In genomic region chr2:223725494-223725893, GRCh38 we compare ENCODE assay signal across 8 cellular contexts.
DNase-seq lines count a peak whose midpoint lies in the region; ATAC-seq and TF ChIP-seq lines count a peak whose summit lies in the region.

No MANE protein-coding gene starts in this region.

- H3K27ac Mint-ChIP-seq in HFFc6, result peak overlapping the region; percentile 95
- no peak overlapping the region for H3K27ac Mint-ChIP-seq in activated CD8-positive, alpha-beta memory T cell treated with anti-CD3 and anti-CD28 coated beads, Interleukin-2, amount 10 ng/mL, durations not matched to agents 7 days and 5 days

- H3K27me3 Mint-ChIP-seq in HFFc6 (ENCODE audit: insufficient read depth), result peaks cover 2% of the 10 kb centered on the region; the same call in 1 of the 2 replicates
- H3K27me3 Mint-ChIP-seq in activated CD8-positive, alpha-beta memory T cell treated with anti-CD3 and anti-CD28 coated beads, Interleukin-2, amount 10 ng/mL, durations not matched to agents 7 days and 5 days, result no peaks in the 10 kb centered on the region

- no peaks in the 10 kb centered on the region for H3K27me3 ChIP-seq in osteoblast (ENCODE audit: insufficient read depth, low read length)

- H3K4me3 Mint-ChIP-seq in HFFc6, result peak overlapping the region; percentile 71
- H3K4me3 Mint-ChIP-seq in activated CD8-positive, alpha-beta memory T cell treated with anti-CD3 and anti-CD28 coated beads, Interleukin-2, amount 10 ng/mL, durations not matched to agents 7 days and 5 days, result no peak overlapping the region

- H2AFZ ChIP-seq in osteoblast (ENCODE audit: low read length), result peak overlapping the region; percentile 56

- no peaks in the 10 kb centered on the region for H3K9me3 ChIP-seq in osteoblast (ENCODE audit: low read depth, low read length)

- H3K36me3 Mint-ChIP-seq in HFFc6 (ENCODE audit: low read depth), result no peaks in the 10 kb centered on the region
- H3K36me3 Mint-ChIP-seq in activated CD8-positive, alpha-beta memory T cell treated with anti-CD3 and anti-CD28 coated beads, Interleukin-2, amount 10 ng/mL, durations not matched to agents 7 days and 5 days, result no peaks in the 10 kb centered on the region

- H3K36me3 ChIP-seq in osteoblast (ENCODE audit: insufficient read depth, low read length), result no peaks in the 10 kb centered on the region

- no peaks in the 10 kb centered on the region for H3K79me2 ChIP-seq in osteoblast (ENCODE audit: insufficient read depth, low read length)

- no peaks in the 10 kb centered on the region for H4K20me1 ChIP-seq in osteoblast (ENCODE audit: insufficient read depth, low read length)

- peak; percentile 96 for DNase-seq in HFFc6
- DNase-seq in SW480 (ENCODE audit: low spot score), result peak; percentile 78
- peak; percentile 75 for DNase-seq in globus pallidus (ENCODE audit: low spot score)
- DNase-seq in osteoblast (ENCODE audit: insufficient read length, low spot score, missing footprints), result peak; percentile 94
- no peak for DNase-seq in NCI-H1105 treated with DMSO at 0.1 percent for 48 hours (lab: John Stamatoyannopoulos, UW)
- DNase-seq in activated CD8-positive, alpha-beta memory T cell treated with anti-CD3 and anti-CD28 coated beads, Interleukin-2, amount 10 ng/mL, durations not matched to agents 7 days and 5 days, result no peak
- DNase-seq in OCI-M2 (lab: John Stamatoyannopoulos, UW; ENCODE audit: unreplicated experiment), result no peak
- DNase-seq in activated CD4-positive, alpha-beta T cell treated with anti-CD3 and anti-CD28 coated beads, Interleukin-2, amount 50 U/mL, for 4 hours, result no peak

- peak overlapping the region; percentile 92 for H3K27ac ChIP-seq in osteoblast (ENCODE audit: low read depth, low read length)

- no peak for TF ChIP-seq CTCF in HFFc6 (IDR thresholded peaks at IDR 0.05)
- TF ChIP-seq CTCF in osteoblast (IDR thresholded peaks at IDR 0.05; ENCODE audit: extremely low read depth, low read depth, low read length), result no peak

- CTCF ChIA-PET in activated CD8-positive, alpha-beta memory T cell treated with anti-CD3 and anti-CD28 coated beads, Interleukin-2, amount 10 ng/mL, durations not matched to agents 7 days and 5 days (lab: Charles Lee), result interaction anchor here (3.0 kb wide), 1 partner anchor 34 kb away, joined by 28 read pairs; no protein-coding TSS in a partner anchor

- H3K4me1 Mint-ChIP-seq in HFFc6 (ENCODE audit: low read depth), result peaks cover 64% of the 10 kb centered on the region
- peaks cover 9% of the 10 kb centered on the region for H3K4me1 Mint-ChIP-seq in activated CD8-positive, alpha-beta memory T cell treated with anti-CD3 and anti-CD28 coated beads, Interleukin-2, amount 10 ng/mL, durations not matched to agents 7 days and 5 days

- no peak overlapping the region for H3K4me3 ChIP-seq in osteoblast (ENCODE audit: insufficient read depth, low read length)

- H3K9me3 Mint-ChIP-seq in HFFc6, result no peaks in the 10 kb centered on the region
- H3K9me3 Mint-ChIP-seq in activated CD8-positive, alpha-beta memory T cell treated with anti-CD3 and anti-CD28 coated beads, Interleukin-2, amount 10 ng/mL, durations not matched to agents 7 days and 5 days (ENCODE audit: low read depth), result no peaks in the 10 kb centered on the region

- peaks cover 17% of the 10 kb centered on the region for H3K4me1 ChIP-seq in osteoblast (ENCODE audit: insufficient read depth, low read length)

- peak overlapping the region; percentile 52 for H3K4me2 ChIP-seq in osteoblast (ENCODE audit: insufficient read depth, low read length)

- no peak for ATAC-seq in activated CD8-positive, alpha-beta memory T cell treated with anti-CD3 and anti-CD28 coated beads, Interleukin-2, amount 10 ng/mL, durations not matched to agents 7 days and 5 days

Comparison
In these comparisons a context has a peak if more than half of its experiments do, and no peak if none do; other contexts are left out.
1. DNase-seq: peak in HFFc6 (single experiment), SW480 (single experiment), globus pallidus (single experiment) and osteoblast (single experiment); none in NCI-H1105 treated with DMSO at 0.1 percent for 48 hours (single experiment), activated CD8-positive, alpha-beta memory T cell treated with anti-CD3 and anti-CD28 coated beads, Interleukin-2, amount 10 ng/mL, durations not matched to agents 7 days and 5 days (single experiment), OCI-M2 (single experiment) and activated CD4-positive, alpha-beta T cell treated with anti-CD3 and anti-CD28 coated beads, Interleukin-2, amount 50 U/mL, for 4 hours (0 of 2).